ENCODE assay signal across 36 cellular contexts in the genomic region with DNA sequence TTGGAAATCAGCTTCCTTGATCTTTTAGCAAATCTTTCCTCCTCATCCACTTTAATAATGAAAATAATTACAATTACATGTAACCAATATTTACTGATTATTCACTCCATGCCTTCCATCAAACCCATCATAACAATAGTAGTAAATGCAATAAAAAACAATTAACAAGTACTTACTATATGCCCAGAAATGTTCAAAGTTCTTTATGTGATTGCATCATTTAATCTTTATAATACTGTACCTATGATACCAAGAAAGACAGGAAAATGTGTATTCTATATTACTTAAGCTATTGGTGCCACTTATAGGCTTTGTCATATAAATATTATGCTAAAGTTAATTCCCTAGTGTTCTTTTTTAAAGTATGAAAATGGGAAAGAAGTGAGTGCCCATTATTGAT.
"Had no signal": no experiment of that assay in that cellular context is flagged by ENCODE, and none has a peak within 500 bp of the region (broad histone marks: within the 10 kb centered on the region; RNA-seq: fewer than 3 reads in every experiment).

No MANE protein-coding gene starts in this region.

- H3K36me3 ChIP-seq: adrenal gland, ascending aorta, brain microvascular endothelial cell, breast epithelium, cardiac muscle cell had no signal

- ATAC-seq: activated naive CD4-positive, alpha-beta T cell treated with anti-CD3 and anti-CD28 coated beads, Interleukin-2, amount 50 U/mL, for 72 hours; activated naive CD8-positive, alpha-beta T cell treated with anti-CD3 and anti-CD28 coated beads, Interleukin-2, amount 50 U/mL, for 24 hours; activated T-cell treated with anti-CD3 and anti-CD28 coated beads, Interleukin-2, amount 50 U/mL, for 4 hours; activated T-cell treated with anti-CD3 and anti-CD28 coated beads, Interleukin-2, amount 50 U/mL, for 72 hours; activated T-helper 17 cell treated with anti-CD3 and anti-CD28 coated beads, Interleukin-2, amount 50 U/mL, for 72 hours; body of pancreas had no signal

- FAIRE-seq: astrocyte, bronchial epithelial cell had no signal

- H3K27ac ChIP-seq: adrenal gland, ascending aorta, body of pancreas, brain microvascular endothelial cell, breast epithelium, cardiac muscle cell had no signal

- H3K4me3 ChIP-seq: adrenal gland, ascending aorta, body of pancreas, breast epithelium, cardiac muscle cell had no signal

- H3K27me3 ChIP-seq: adrenal gland, ascending aorta, body of pancreas, brain microvascular endothelial cell, breast epithelium had no signal

- H3K4me3 Mint-ChIP-seq: activated naive CD4-positive, alpha-beta T cell treated with anti-CD3 and anti-CD28 coated beads for 36 hours; activated naive CD4-positive, alpha-beta T cell treated with anti-CD3 and anti-CD28 coated beads, Interleukin-2, amount 10 ng/mL, durations not matched to agents 7 days and 5 days; activated naive CD4-positive, alpha-beta T cell treated with anti-CD3 and anti-CD28 coated beads, Interleukin-2, amount 50 U/mL, for 24 hours; activated naive CD8-positive, alpha-beta T cell; activated naive CD8-positive, alpha-beta T cell treated with anti-CD3 and anti-CD28 coated beads for 36 hours; activated naive CD8-positive, alpha-beta T cell treated with anti-CD3 and anti-CD28 coated beads, Interleukin-2, amount 10 ng/mL, durations not matched to agents 7 days and 5 days; activated naive CD8-positive, alpha-beta T cell treated with anti-CD3 and anti-CD28 coated beads, Interleukin-2, amount 50 U/mL, for 24 hours; activated T-cell treated with anti-CD3 and anti-CD28 coated beads, Interleukin-2, amount 50 U/mL, for 24 hours; activated T-cell treated with anti-CD3 and anti-CD28 coated beads, Interleukin-2, amount 50 U/mL, for 4 hours; activated T-cell treated with anti-CD3 and anti-CD28 coated beads, Interleukin-2, amount 50 U/mL, for 72 hours; activated T-helper 1 cell treated with anti-CD3 and anti-CD28 coated beads, Interleukin-12 subunit alpha, Interleukin-12 subunit beta, Interleukin-2, Interleukin-4 antibody, amounts not matched to agents 30 ng/mL and 10 ng/mL and 1 ng/mL, durations not matched to agents 14 hours and 24 hours and 36 hours; activated T-helper 17 cell treated with anti-CD3 and anti-CD28 coated beads, Interleukin-2, amount 50 U/mL, for 72 hours had no signal

- H3K4me1 ChIP-seq: breast epithelium had no signal

- H3K9me3 Mint-ChIP-seq: activated naive CD4-positive, alpha-beta T cell treated with anti-CD3 and anti-CD28 coated beads for 36 hours; activated naive CD4-positive, alpha-beta T cell treated with anti-CD3 and anti-CD28 coated beads, Interleukin-2, amount 10 ng/mL, durations not matched to agents 7 days and 5 days; activated naive CD4-positive, alpha-beta T cell treated with anti-CD3 and anti-CD28 coated beads, Interleukin-2, amount 50 U/mL, for 72 hours; activated naive CD8-positive, alpha-beta T cell treated with anti-CD3 and anti-CD28 coated beads for 36 hours; activated naive CD8-positive, alpha-beta T cell treated with anti-CD3 and anti-CD28 coated beads, Interleukin-2, amount 10 ng/mL, durations not matched to agents 7 days and 5 days; activated naive CD8-positive, alpha-beta T cell treated with anti-CD3 and anti-CD28 coated beads, Interleukin-2, amount 50 U/mL, for 24 hours; activated T-cell treated with anti-CD3 and anti-CD28 coated beads, Interleukin-2, amount 50 U/mL, for 24 hours; activated T-cell treated with anti-CD3 and anti-CD28 coated beads, Interleukin-2, amount 50 U/mL, for 4 hours; activated T-cell treated with anti-CD3 and anti-CD28 coated beads, Interleukin-2, amount 50 U/mL, for 72 hours; activated T-helper 1 cell treated with anti-CD3 and anti-CD28 coated beads, Interleukin-12 subunit alpha, Interleukin-12 subunit beta, Interleukin-2, Interleukin-4 antibody, amounts not matched to agents 30 ng/mL and 10 ng/mL and 1 ng/mL, durations not matched to agents 14 hours and 24 hours and 36 hours; activated T-helper 17 cell treated with anti-CD3 and anti-CD28 coated beads, Interleukin-2, amount 50 U/mL, for 72 hours; activated T-helper 2 cell treated with anti-CD3 and anti-CD28 coated beads, Interferon-gamma antibody, Interleukin-2, Interleukin-4, amounts not matched to agents 10 μg/mL and 5 μg/mL and 100 μg/mL, durations not matched to agents 14 hours and 24 hours and 36 hours had no signal

- H3K36me3 Mint-ChIP-seq: activated naive CD4-positive, alpha-beta T cell treated with anti-CD3 and anti-CD28 coated beads, Interleukin-2, amount 10 ng/mL, durations not matched to agents 7 days and 5 days; activated naive CD4-positive, alpha-beta T cell treated with anti-CD3 and anti-CD28 coated beads, Interleukin-2, amount 50 U/mL, for 24 hours; activated naive CD8-positive, alpha-beta T cell; activated naive CD8-positive, alpha-beta T cell treated with anti-CD3 and anti-CD28 coated beads for 36 hours; activated naive CD8-positive, alpha-beta T cell treated with anti-CD3 and anti-CD28 coated beads, Interleukin-2, amount 10 ng/mL, durations not matched to agents 7 days and 5 days; brain had no signal

- DNase-seq: activated effector memory CD4-positive, alpha-beta T cell treated with anti-CD3 and anti-CD28 coated beads, Interleukin-2, amount 50 U/mL, for 16 hours; activated effector memory CD4-positive, alpha-beta T cell treated with Interleukin-2 at 50 U/mL for 16 hours; activated gamma-delta T cell; activated naive CD4-positive, alpha-beta T cell treated with anti-CD3 and anti-CD28 coated beads, Interleukin-2, amount 50 U/mL, for 16 hours; activated naive CD4-positive, alpha-beta T cell treated with Interleukin-2 at 50 U/mL for 16 hours; activated naive CD8-positive, alpha-beta T cell treated with anti-CD3 and anti-CD28 coated beads for 36 hours; activated naive CD8-positive, alpha-beta T cell treated with anti-CD3 and anti-CD28 coated beads, Interleukin-2, amount 10 ng/mL, durations not matched to agents 7 days and 5 days; activated T-cell treated with anti-CD3 and anti-CD28 coated beads, Interleukin-2, amount 50 U/mL, for 1 hour; activated T-cell treated with anti-CD3 and anti-CD28 coated beads, Interleukin-2, amount 50 U/mL, for 24 hours; activated T-cell treated with anti-CD3 and anti-CD28 coated beads, Interleukin-2, amount 50 U/mL, for 4 hours; activated T-cell treated with anti-CD3 and anti-CD28 coated beads, Interleukin-2, amount 50 U/mL, for 48 hours; adrenal gland; amniotic stem cell; amygdala; anterior cingulate cortex; aorta; body of pancreas; caudate nucleus; cerebellar nuclear complex had no signal

- H3K27ac Mint-ChIP-seq: activated naive CD4-positive, alpha-beta T cell treated with anti-CD3 and anti-CD28 coated beads for 36 hours; activated naive CD4-positive, alpha-beta T cell treated with anti-CD3 and anti-CD28 coated beads, Interleukin-2, amount 10 ng/mL, durations not matched to agents 7 days and 5 days; activated naive CD4-positive, alpha-beta T cell treated with anti-CD3 and anti-CD28 coated beads, Interleukin-2, amount 50 U/mL, for 24 hours; activated naive CD4-positive, alpha-beta T cell treated with anti-CD3 and anti-CD28 coated beads, Interleukin-2, amount 50 U/mL, for 72 hours; activated naive CD8-positive, alpha-beta T cell; activated naive CD8-positive, alpha-beta T cell treated with anti-CD3 and anti-CD28 coated beads for 36 hours; activated naive CD8-positive, alpha-beta T cell treated with anti-CD3 and anti-CD28 coated beads, Interleukin-2, amount 10 ng/mL, durations not matched to agents 7 days and 5 days; activated naive CD8-positive, alpha-beta T cell treated with anti-CD3 and anti-CD28 coated beads, Interleukin-2, amount 50 U/mL, for 24 hours; activated T-cell treated with anti-CD3 and anti-CD28 coated beads, Interleukin-2, amount 50 U/mL, for 24 hours; activated T-cell treated with anti-CD3 and anti-CD28 coated beads, Interleukin-2, amount 50 U/mL, for 72 hours; activated T-helper 1 cell treated with anti-CD3 and anti-CD28 coated beads, Interleukin-12 subunit alpha, Interleukin-12 subunit beta, Interleukin-2, Interleukin-4 antibody, amounts not matched to agents 30 ng/mL and 10 ng/mL and 1 ng/mL, durations not matched to agents 14 hours and 24 hours and 36 hours; activated T-helper 17 cell treated with anti-CD3 and anti-CD28 coated beads, Interleukin-2, amount 50 U/mL, for 72 hours; activated T-helper 2 cell treated with anti-CD3 and anti-CD28 coated beads, Interferon-gamma antibody, Interleukin-2, Interleukin-4, amounts not matched to agents 10 μg/mL and 5 μg/mL and 100 μg/mL, durations not matched to agents 14 hours and 24 hours and 36 hours had no signal

- H3K9me3 ChIP-seq: adrenal gland, ascending aorta, body of pancreas, breast epithelium had no signal
